31 cellular contexts compared by ENCODE assay signal in genomic region chr4:139386421-139386820, GRCh38.
"Had no signal": no experiment of that assay in that cellular context is flagged by ENCODE, and none has a peak within 500 bp of the region (broad histone marks: within the 10 kb centered on the region; RNA-seq: fewer than 3 reads in every experiment).

No MANE protein-coding gene starts in this region.

- H3K27ac Mint-ChIP-seq: natural killer cell; nephron; neural progenitor cell; progenitor cell of endocrine pancreas; stimulated activated memory B cell treated with anti-CD40 and anti-IgM and Interleukin-4, amounts not matched to agents 10 μg/mL and 1 μg/mL and 100 μg/mL, for 72 hours; type B pancreatic cell had no signal

- H3K4me2 ChIP-seq: neural progenitor cell, smooth muscle cell had no signal

- H3K4me1 Mint-ChIP-seq: natural killer cell; nephron; neural progenitor cell; stimulated activated memory B cell treated with anti-CD40 and anti-IgM and Interleukin-4, amounts not matched to agents 10 μg/mL and 1 μg/mL and 100 μg/mL, for 72 hours had no signal

- H3K9ac ChIP-seq: neural progenitor cell, parathyroid adenoma had no signal

- ATAC-seq: natural killer cell; psoas muscle; right cardiac atrium; sciatic nerve; stimulated activated memory B cell treated with anti-CD40 and anti-IgM and Interleukin-4, amounts not matched to agents 10 μg/mL and 1 μg/mL and 100 μg/mL, for 72 hours; stimulated activated naive CD8-positive, alpha-beta T cell treated with anti-CD3 and anti-CD28 coated beads, Interleukin-15, amount 100 ng/mL, for 72 hours; stimulated activated naive CD8-positive, alpha-beta T cell treated with anti-CD3 and anti-CD28 coated beads, Interleukin-15, Interleukin-2, amounts not matched to agents 100 U/mL and 50 U/mL, for 24 hours; upper lobe of right lung had no signal

- H3K4me3 Mint-ChIP-seq: natural killer cell; nephron; neural progenitor cell; stimulated activated memory B cell treated with anti-CD40 and anti-IgM and Interleukin-4, amounts not matched to agents 10 μg/mL and 1 μg/mL and 100 μg/mL, for 72 hours; stimulated activated naive CD8-positive, alpha-beta T cell treated with anti-CD3 and anti-CD28 coated beads, Interleukin-15, amount 100 ng/mL, for 72 hours; type B pancreatic cell had no signal

- H3K4me3 ChIP-seq: neural progenitor cell, ovary, psoas muscle, skin epidermis, smooth muscle cell, spleen, suprapubic skin, testis, tibial artery, transverse colon, upper lobe of right lung, uterus had no signal

- H3K9me3 Mint-ChIP-seq: natural killer cell; nephron; neural progenitor cell; stimulated activated memory B cell treated with anti-CD40 and anti-IgM and Interleukin-4, amounts not matched to agents 10 μg/mL and 1 μg/mL and 100 μg/mL, for 72 hours; stimulated activated naive CD8-positive, alpha-beta T cell treated with anti-CD3 and anti-CD28 coated beads, Interleukin-15, amount 100 ng/mL, for 72 hours; type B pancreatic cell had no signal

- H3K9me3 ChIP-seq: ovary, psoas muscle, spleen, suprapubic skin, testis, tibial artery, transverse colon, upper lobe of right lung, uterus had no signal

- H2AFZ ChIP-seq: neural progenitor cell, parathyroid adenoma had no signal

- H3K79me2 ChIP-seq: parathyroid adenoma had no signal

- DNase-seq: natural killer cell; occipital lobe; ovary; posterior cingulate gyrus; psoas muscle; right cardiac atrium; spleen; stimulated activated CD4-positive, alpha-beta T cell treated with anti-CD3 and anti-CD28 coated beads, Interleukin-12 subunit alpha, Interleukin-12 subunit beta, amount 100 ng/mL, for 4 hours; stimulated activated CD4-positive, alpha-beta T cell treated with anti-CD3 and anti-CD28 coated beads, Interleukin-1b, Interleukin-23, amount 100 ng/mL, for 48 hours; stimulated activated CD4-positive, alpha-beta T cell treated with anti-CD3 and anti-CD28 coated beads, Interleukin-4, amount 100 ng/mL, for 1 hour; stimulated activated CD4-positive, alpha-beta T cell treated with anti-CD3 and anti-CD28 coated beads, Interleukin-4, amount 100 ng/mL, for 4 hours; stimulated activated CD8-positive, alpha-beta memory T cell treated with anti-CD3 and anti-CD28 coated beads, Interleukin-4, amount 100 ng/mL, for 48 hours; stimulated activated naive CD4-positive, alpha-beta T cell; stimulated activated naive CD8-positive, alpha-beta T cell treated with anti-CD3 and anti-CD28 coated beads, Interleukin-15, amount 100 ng/mL, for 72 hours; stimulated activated naive CD8-positive, alpha-beta T cell treated with anti-CD3 and anti-CD28 coated beads, Interleukin-15, Interleukin-2, amounts not matched to agents 100 U/mL and 50 U/mL, for 24 hours; substantia nigra; testis; tibial artery; transverse colon; upper lobe of right lung; uterus had no signal

- H3K36me3 ChIP-seq: ovary, uterus had no signal

- H3K27me3 Mint-ChIP-seq: progenitor cell of endocrine pancreas; stimulated activated memory B cell treated with anti-CD40 and anti-IgM and Interleukin-4, amounts not matched to agents 10 μg/mL and 1 μg/mL and 100 μg/mL, for 72 hours; stimulated activated naive CD8-positive, alpha-beta T cell treated with anti-CD3 and anti-CD28 coated beads, Interleukin-15, amount 100 ng/mL, for 72 hours; type B pancreatic cell had no signal

- H3K27me3 ChIP-seq: neural progenitor cell, ovary, spleen, suprapubic skin, testis, tibial artery, transverse colon, upper lobe of right lung, uterus had no signal

- H3K36me3 Mint-ChIP-seq: natural killer cell had no signal

- H3K27ac ChIP-seq: neural progenitor cell, ovary, parathyroid adenoma, psoas muscle, skin epidermis, spleen, suprapubic skin, testis, tibial artery, transverse colon, upper lobe of right lung, uterus had no signal

- H3K4me1 ChIP-seq: neural progenitor cell, parathyroid adenoma, psoas muscle, spleen, suprapubic skin, testis, tibial artery, upper lobe of right lung, uterus had no signal
